Comparison of ENCODE assay signal across 8 cellular contexts in the genomic region with DNA sequence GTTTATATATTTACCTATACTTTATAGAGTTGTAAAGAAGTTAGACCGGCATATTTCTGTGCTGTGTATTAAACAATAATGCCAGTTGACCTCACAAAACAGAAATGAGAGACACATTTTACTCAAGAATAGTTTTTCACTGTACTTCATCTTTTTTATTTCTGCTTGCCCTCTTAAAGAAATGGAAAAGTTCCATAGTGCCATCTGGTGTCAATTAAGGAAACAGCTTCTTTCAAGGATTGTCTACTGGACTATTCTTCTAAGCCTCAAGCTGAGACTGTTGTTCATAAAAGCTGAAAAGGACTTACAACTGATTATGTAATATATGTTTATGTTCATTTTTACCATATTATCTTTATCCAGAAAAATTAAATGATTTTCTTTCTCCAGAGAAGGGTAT.
DNase-seq lines count a peak whose midpoint lies in the region; ATAC-seq and TF ChIP-seq lines count a peak whose summit lies in the region.

No MANE protein-coding gene starts in this region.

- H3K36me3 ChIP-seq in IMR-90 (ENCODE audit: control insufficient read depth, insufficient read depth, low read length), result no peaks in the 10 kb centered on the region
- no peaks in the 10 kb centered on the region for H3K36me3 ChIP-seq in spleen

- H3K56ac ChIP-seq in IMR-90 (ENCODE audit: extremely low read depth, insufficient read depth, low read length), result no peak overlapping the region

- no peak overlapping the region for H3K14ac ChIP-seq in IMR-90 (replicated peaks; ENCODE audit: low read depth, low read length)

- H3K27ac ChIP-seq in IMR-90 (ENCODE audit: insufficient read depth, low read length) (no peak overlapping the region), RWPE1 (no peak overlapping the region), spleen (no peak overlapping the region)

- no peak overlapping the region for H3K4ac ChIP-seq in IMR-90 (ENCODE audit: low read depth, low read length)

- H3K27me3 ChIP-seq in IMR-90 (ENCODE audit: control insufficient read depth, insufficient read depth, low read length), result no peaks in the 10 kb centered on the region
- no peaks in the 10 kb centered on the region for H3K27me3 ChIP-seq in spleen (replicated peaks in 1 of 7)

- no peak overlapping the region for H3K9ac ChIP-seq in IMR-90 (ENCODE audit: low read depth, low read length)

- H2BK15ac ChIP-seq in IMR-90 (ENCODE audit: low read depth, low read length), result no peak overlapping the region

- no peak overlapping the region for H3K4me2 ChIP-seq in IMR-90 (ENCODE audit: low read depth, low read length)

- no peaks in the 10 kb centered on the region for H3K79me1 ChIP-seq in IMR-90 (ENCODE audit: low read depth in 1 of 2, low read length in 2 of 2)

- TF ChIP-seq CTCF in IMR-90 (conservative IDR thresholded peaks at IDR 0.05; ENCODE audit: low read depth, low read length) (peak; percentile 50), RWPE1 (conservative IDR thresholded peaks at IDR 0.05; ENCODE audit: low read depth) (peak; percentile 62), spleen (IDR thresholded peaks at IDR 0.05 in 8 of 11, conservative IDR thresholded peaks at IDR 0.05 in 3 of 11) (no peak)

- in situ Hi-C loops in IMR-90 (cut with MboI; ENCODE audit: low sequenced_read_pairs), result no loop called here

- WGBS in IMR-90 (ENCODE audit: extremely low coverage in 2 of 2, insufficient read length in 1 of 2), 2 experiments, result no CpG with 5 or more reads among the region's 1 CpG
- 9 to 17% (median 14%) methylated on average over 1 of the region's 1 CpG for WGBS in spleen, 5 donors

- H3K18ac ChIP-seq in IMR-90 (ENCODE audit: low read depth, low read length), result no peak overlapping the region

- H3K9me1 ChIP-seq in IMR-90 (ENCODE audit: insufficient read depth, low read length), result no peaks in the 10 kb centered on the region

- POLR2A ChIA-PET in IMR-90 (lab: Charles Lee; ENCODE audit: unreplicated experiment), result no interaction called here
- POLR2A ChIA-PET in RWPE1 (lab: Yijun Ruan, JAX; ENCODE audit: low non-redundant PET), result no interaction called here

- H4K5ac ChIP-seq in IMR-90 (ENCODE audit: low read depth, low read length), result no peak overlapping the region

- no peak overlapping the region for H2BK20ac ChIP-seq in IMR-90 (ENCODE audit: low read depth, low read length)

- H2AK9ac ChIP-seq in IMR-90 (replicated peaks; ENCODE audit: low read depth, low read length, poor library complexity), result no peak overlapping the region

- H3K4me3 ChIP-seq in IMR-90 (ENCODE audit: insufficient read depth, low read depth, low read length) (no peak overlapping the region), spleen (no peak overlapping the region)

- no peak overlapping the region for H2BK5ac ChIP-seq in IMR-90 (ENCODE audit: low read depth, low read length, poor library complexity, severe bottlenecking)

- no peak overlapping the region for H4K8ac ChIP-seq in IMR-90 (ENCODE audit: low read depth in 2 of 2, low read length in 2 of 2)

- TF ChIP-seq RAD21 in IMR-90 (IDR thresholded peaks at IDR 0.05; ENCODE audit: low read length), result peak; percentile 46

- H2AK5ac ChIP-seq in IMR-90 (ENCODE audit: low read depth, low read length), result no peak overlapping the region

- dilution Hi-C loops in IMR-90 (cut with HindIII; ENCODE audit: low sequenced_read_pairs, unreplicated experiment), result no loop called here

- no peaks in the 10 kb centered on the region for H4K20me1 ChIP-seq in IMR-90 (ENCODE audit: insufficient read depth, low read length)

- peak; percentile 83 for DNase-seq in DMS53 treated with DMSO at 0.1 percent for 48 hours (lab: John Stamatoyannopoulos, UW; ENCODE audit: unreplicated experiment)
- peak; percentile 24 for DNase-seq in IMR-90
- DNase-seq in RWPE1 (ENCODE audit: low spot score), result peak; percentile 8
- DNase-seq in iPS DF 4.7 (ENCODE audit: extremely low read depth, low spot score), result peak; percentile 16
- DNase-seq in spleen, result no peak
- DNase-seq in cortex of kidney (lab: John Stamatoyannopoulos, UW), result no peak

- H3K4me1 ChIP-seq in IMR-90 (ENCODE audit: control insufficient read depth, insufficient read depth, low read length) (no peaks in the 10 kb centered on the region), spleen (no peaks in the 10 kb centered on the region)

- no TSS peak for BruUV-seq in IMR-90 (replicated peaks; lab: Mats Ljungman, UMichigan)

- H3K23ac ChIP-seq in IMR-90 (ENCODE audit: low read depth, low read length), result no peak overlapping the region

- TF ChIP-seq POLR2A in IMR-90 (IDR thresholded peaks at IDR 0.05; ENCODE audit: low read depth, low read length), result no peak
- no peak for TF ChIP-seq POLR2A in spleen (IDR thresholded peaks at IDR 0.05)

- no peaks in the 10 kb centered on the region for H3K9me3 ChIP-seq in IMR-90 (ENCODE audit: control insufficient read depth, insufficient read depth, low read length)
- H3K9me3 ChIP-seq in spleen, result no peaks in the 10 kb centered on the region

- ATAC-seq in IMR-90 (ENCODE audit: low read depth) (no peak), GM19324 (IDR thresholded peaks at IDR 0.05; ENCODE audit: low FRiP score, unreplicated experiment) (no peak), GM18520 (IDR thresholded peaks at IDR 0.05; ENCODE audit: unreplicated experiment) (no peak)

- no peak overlapping the region for H4K91ac ChIP-seq in IMR-90 (ENCODE audit: insufficient read depth, low read depth, low read length)

- H2AFZ ChIP-seq in IMR-90 (replicated peaks; ENCODE audit: low read length, poor library complexity), result no peak overlapping the region

- intact Hi-C loops in IMR-90 (cut with micrococcal nuclease) (loop anchor here (5.0 kb wide), 1 partner anchor 1073 kb away; no protein-coding TSS in a partner anchor), spleen (cut with DNase I; ENCODE audit: low total_unique reads) (no loop called here)

- CTCF ChIA-PET in IMR-90 (lab: Yijun Ruan, JAX) (interaction anchor here (0.5 to 0.7 kb wide), 3 partner anchors 13 to 1243 kb away, joined by 3 read pairs; no protein-coding TSS in a partner anchor), RWPE1 (lab: Yijun Ruan, JAX) (interaction anchor here (0.5 to 0.9 kb wide), 8 partner anchors 47 to 1664 kb away, joined by 3 to 7 read pairs (median 3); no protein-coding TSS in a partner anchor)

- no peak overlapping the region for H2BK120ac ChIP-seq in IMR-90 (ENCODE audit: low read depth, low read length)

TF ChIP-seq in IMR-90, 13 proteins besides CTCF, POLR2A, EP300 and RAD21:
- TF ChIP-seq SMC3 (IDR thresholded peaks at IDR 0.05; ENCODE audit: low read depth, low read length) (peak; percentile 38), CHD1 (IDR thresholded peaks at IDR 0.05; ENCODE audit: low read depth, low read length) (no peak)

Comparison
In these comparisons a context has a peak if more than half of its experiments do, and no peak if none do; other contexts are left out.
1. DNase-seq: peak in DMS53 treated with DMSO at 0.1 percent for 48 hours (single experiment), IMR-90 (single experiment), RWPE1 (single experiment) and iPS DF 4.7 (single experiment); none in spleen (single experiment) and cortex of kidney (single experiment).
2. CTCF ChIP-seq: peak in IMR-90 (single experiment) and RWPE1 (single experiment); none in spleen (0 of 11).